In genomic region chr14:24974591-24975374, GRCh38 we compare ENCODE assay signal across 14 cellular contexts.
DNase-seq lines count a peak whose midpoint lies in the region; ATAC-seq and TF ChIP-seq lines count a peak whose summit lies in the region.
"Had no signal": no experiment of that assay in that cellular context is flagged by ENCODE, and none has a peak within 500 bp of the region (broad histone marks: within the 10 kb centered on the region; RNA-seq: fewer than 3 reads in every experiment).

No MANE protein-coding gene starts in this region.

- H3K27ac ChIP-seq in HEK293 (ENCODE audit: extremely low read depth, low read depth, low read length) (no peak overlapping the region), esophagus squamous epithelium (peak overlapping the region in 3 of 4 donors; percentile 4 to 49 (median 5)), sigmoid colon (peak overlapping the region in 3 of 4 donors; percentile 33 to 66 (median 39))
- H3K27ac ChIP-seq: BLaER1 treated with 17β-estradiol and CSF1 and Interleukin-3, amounts not matched to agents 10 nM and 100 nM had no signal

- no peak overlapping the region for H3K4me3 Mint-ChIP-seq in activated naive CD8-positive, alpha-beta T cell treated with anti-CD3 and anti-CD28 coated beads, Interleukin-2, amount 50 U/mL, for 24 hours
- H3K4me3 Mint-ChIP-seq: CD4-positive, CD25-positive, alpha-beta regulatory T cell; HFFc6 had no signal

- CTCF ChIA-PET in HEK293 (lab: Yijun Ruan, JAX): interaction anchor here (0.6 kb wide), 1 partner anchor 158 kb away, joined by 8 read pairs; no protein-coding TSS in a partner anchor

- DNase-seq in esophagus squamous epithelium (lab: John Stamatoyannopoulos, UW): no peak
- DNase-seq in left ventricle myocardium superior: no peak
- DNase-seq in sigmoid colon: no peak
- DNase-seq in superior temporal gyrus (ENCODE audit: extremely low spot score): no peak
- no peak for DNase-seq in activated naive CD8-positive, alpha-beta T cell treated with anti-CD3 and anti-CD28 coated beads, Interleukin-2, amount 50 U/mL, for 24 hours
- DNase-seq: 8988T; CD4-positive, CD25-positive, alpha-beta regulatory T cell; DMS53; GF-D8; HFFc6 had no signal

- intact Hi-C loops in esophagus squamous epithelium (cut with DNase I) (no loop called here), left ventricle myocardium superior (cut with micrococcal nuclease) (no loop called here), sigmoid colon (cut with DNase I) (no loop called here)

- peak; percentile 59 for ATAC-seq in left ventricle myocardium superior
- ATAC-seq in GM21447 (IDR thresholded peaks at IDR 0.05; ENCODE audit: unreplicated experiment): no peak
- ATAC-seq in activated naive CD8-positive, alpha-beta T cell treated with anti-CD3 and anti-CD28 coated beads, Interleukin-2, amount 50 U/mL, for 24 hours: no peak

- TF ChIP-seq CTCF in HEK293 (tag by site-specific recombination; IDR thresholded peaks at IDR 0.05): no peak
- no peak for TF ChIP-seq CTCF in esophagus squamous epithelium (IDR thresholded peaks at IDR 0.05)
- no peak for TF ChIP-seq CTCF in sigmoid colon (IDR thresholded peaks at IDR 0.05)

- H3K27me3 ChIP-seq in esophagus squamous epithelium: no peaks in the 10 kb centered on the region
- H3K27me3 ChIP-seq in sigmoid colon: no peaks in the 10 kb centered on the region
- H3K27me3 ChIP-seq: BLaER1 treated with 17β-estradiol and CSF1 and Interleukin-3, amounts not matched to agents 10 nM and 100 nM had no signal

- H3K36me3 Mint-ChIP-seq in activated naive CD8-positive, alpha-beta T cell treated with anti-CD3 and anti-CD28 coated beads, Interleukin-2, amount 50 U/mL, for 24 hours (ENCODE audit: low read depth): no peaks in the 10 kb centered on the region
- H3K36me3 Mint-ChIP-seq: CD4-positive, CD25-positive, alpha-beta regulatory T cell had no signal

- H3K9me3 ChIP-seq in HEK293 (ENCODE audit: control insufficient read depth, insufficient read depth, low read depth, low read length): no peaks in the 10 kb centered on the region
- no peaks in the 10 kb centered on the region for H3K9me3 ChIP-seq in esophagus squamous epithelium
- H3K9me3 ChIP-seq in sigmoid colon: no peaks in the 10 kb centered on the region
- H3K9me3 ChIP-seq: BLaER1 treated with 17β-estradiol and CSF1 and Interleukin-3, amounts not matched to agents 10 nM and 100 nM; HAP-1 had no signal

- no peak for TF ChIP-seq EP300 in sigmoid colon (IDR thresholded peaks at IDR 0.05)

- H3K9me3 Mint-ChIP-seq in activated naive CD8-positive, alpha-beta T cell treated with anti-CD3 and anti-CD28 coated beads, Interleukin-2, amount 50 U/mL, for 24 hours: no peaks in the 10 kb centered on the region
- H3K9me3 Mint-ChIP-seq: HFFc6 had no signal

- TF ChIP-seq POLR2A in esophagus squamous epithelium (IDR thresholded peaks at IDR 0.05) (no peak), sigmoid colon (IDR thresholded peaks at IDR 0.05) (no peak)

- peaks cover 9% of the 10 kb centered on the region for H3K4me1 ChIP-seq in HEK293 (ENCODE audit: control insufficient read depth, insufficient read depth, low read length)
- H3K4me1 ChIP-seq in esophagus squamous epithelium: peaks cover 0 to 19% (median 0%) of the 10 kb centered on the region in 3 donors
- peaks cover 0 to 38% (median 33%) of the 10 kb centered on the region in 4 donors for H3K4me1 ChIP-seq in sigmoid colon
- H3K4me1 ChIP-seq: BLaER1 treated with 17β-estradiol and CSF1 and Interleukin-3, amounts not matched to agents 10 nM and 100 nM; HAP-1 had no signal

- WGBS in esophagus squamous epithelium, 2 donors: 40 to 45% methylated on average over 2 of the region's 2 CpGs
- 90 to 91% methylated on average over 2 of the region's 2 CpGs for WGBS in sigmoid colon, 2 donors

- POLR2A ChIA-PET in HEK293 (lab: Yijun Ruan, JAX): no interaction called here

- H3K4me3 ChIP-seq in HEK293 (ENCODE audit: low read depth, low read length) (no peak overlapping the region), esophagus squamous epithelium (no peak overlapping the region), sigmoid colon (no peak overlapping the region)
- H3K4me3 ChIP-seq: BLaER1 treated with 17β-estradiol and CSF1 and Interleukin-3, amounts not matched to agents 10 nM and 100 nM; HAP-1 had no signal

- H3K36me3 ChIP-seq in HEK293 (ENCODE audit: control insufficient read depth in 2 of 2, insufficient read depth in 1 of 2, low read length in 2 of 2) (no peaks in the 10 kb centered on the region; a peak in 1 of 3 replicates), esophagus squamous epithelium (no peaks in the 10 kb centered on the region), sigmoid colon (no peaks in the 10 kb centered on the region)
- H3K36me3 ChIP-seq: BLaER1 treated with 17β-estradiol and CSF1 and Interleukin-3, amounts not matched to agents 10 nM and 100 nM; HAP-1 had no signal

- no peak overlapping the region for H3K27ac Mint-ChIP-seq in activated naive CD8-positive, alpha-beta T cell treated with anti-CD3 and anti-CD28 coated beads, Interleukin-2, amount 50 U/mL, for 24 hours
- H3K27ac Mint-ChIP-seq: CD4-positive, CD25-positive, alpha-beta regulatory T cell; HFFc6 had no signal

- no peaks in the 10 kb centered on the region for H3K4me1 Mint-ChIP-seq in activated naive CD8-positive, alpha-beta T cell treated with anti-CD3 and anti-CD28 coated beads, Interleukin-2, amount 50 U/mL, for 24 hours
- H3K4me1 Mint-ChIP-seq: CD4-positive, CD25-positive, alpha-beta regulatory T cell had no signal

- peaks cover 7% of the 10 kb centered on the region for H3K27me3 Mint-ChIP-seq in activated naive CD8-positive, alpha-beta T cell treated with anti-CD3 and anti-CD28 coated beads, Interleukin-2, amount 50 U/mL, for 24 hours

TF ChIP-seq in HEK293, 187 proteins besides CTCF, POLR2A, EP300 and RAD21:
- 0 out of 2 replicates have a peak, but pooled peaks have one; percentile 22 for TF ChIP-seq REST (tag by site-specific recombination; IDR thresholded peaks at IDR 0.05)
- TF ChIP-seq ZNF416 (tag by site-specific recombination; IDR thresholded peaks at IDR 0.05): no peak
